Comparison of ENCODE assay signal across 24 cellular contexts in genomic region chr3:27376109-27376772, GRCh38. TPM values are rescaled to one million over a fixed set of nuclear protein-coding genes. Genes with fewer than 3 reads are reported as not detected.
"Had no signal": no experiment of that assay in that cellular context is flagged by ENCODE, and none has a peak within 500 bp of the region (broad histone marks: within the 10 kb centered on the region; RNA-seq: fewer than 3 reads in every experiment).

No MANE protein-coding gene starts in this region.

- H3K27ac ChIP-seq: gastrocnemius medialis, left ventricle myocardium inferior, lower lobe of right lung, ovary, psoas muscle, suprapubic skin, transverse colon, vagina had no signal

- H3K36me3 ChIP-seq: left ventricle myocardium inferior, ovary had no signal

- H3K9me3 ChIP-seq: gastrocnemius medialis, left ventricle myocardium inferior, lower lobe of right lung, ovary, psoas muscle, suprapubic skin, transverse colon, vagina had no signal

- H3K27me3 ChIP-seq: gastrocnemius medialis, ovary, suprapubic skin, transverse colon, vagina had no signal

- H3K4me3 ChIP-seq: gastrocnemius medialis, left ventricle myocardium inferior, lower lobe of right lung, ovary, psoas muscle, suprapubic skin, transverse colon, vagina had no signal

- ATAC-seq: effector memory CD8-positive, alpha-beta T cell; gastrocnemius medialis; natural killer cell; psoas muscle; right cardiac atrium; stimulated activated naive CD8-positive, alpha-beta T cell treated with anti-CD3 and anti-CD28 coated beads, Interleukin-15, amount 100 ng/mL, for 72 hours had no signal

- H3K4me1 ChIP-seq: left ventricle myocardium inferior, lower lobe of right lung, suprapubic skin, transverse colon, vagina had no signal

- DNase-seq: cortex of kidney; effector memory CD8-positive, alpha-beta T cell; foreskin fibroblast; gastrocnemius medialis; head of caudate nucleus; kidney; left ventricle myocardium inferior; lower lobe of right lung; natural killer cell; occipital lobe; ovary; posterior cingulate gyrus; psoas muscle; right cardiac atrium; small intestine; stimulated activated CD4-positive, alpha-beta T cell treated with anti-CD3 and anti-CD28 coated beads, Interleukin-12 subunit alpha, Interleukin-12 subunit beta, amount 100 ng/mL, for 4 hours; stimulated activated CD4-positive, alpha-beta T cell treated with anti-CD3 and anti-CD28 coated beads, Interleukin-1b, Interleukin-23, amount 100 ng/mL, for 48 hours; stimulated activated CD4-positive, alpha-beta T cell treated with anti-CD3 and anti-CD28 coated beads, Interleukin-4, amount 100 ng/mL, for 1 hour; stimulated activated CD8-positive, alpha-beta memory T cell treated with anti-CD3 and anti-CD28 coated beads, Interleukin-4, amount 100 ng/mL, for 48 hours; stimulated activated naive CD4-positive, alpha-beta T cell; stimulated activated naive CD8-positive, alpha-beta T cell treated with anti-CD3 and anti-CD28 coated beads, Interleukin-15, amount 100 ng/mL, for 72 hours; transverse colon had no signal

RNA-seq across cellular contexts. Expression of gene NEK10, which starts 7.1 kb away (rescaled TPM):
- total RNA-seq: vagina had no signal
